Comparison of ENCODE assay signal across 9 cellular contexts in genomic region chr16:68328151-68328859, GRCh38. TPM values are rescaled to one million over a fixed set of nuclear protein-coding genes. Genes with fewer than 3 reads are reported as not detected.
A peak's percentile ranks its signal among the peaks of the same experiment; 100 is the strongest.
DNase-seq lines count a peak whose midpoint lies in the region; ATAC-seq and TF ChIP-seq lines count a peak whose summit lies in the region.
"Had no signal": no experiment of that assay in that cellular context is flagged by ENCODE, and none has a peak within 500 bp of the region (broad histone marks: within the 10 kb centered on the region; RNA-seq: fewer than 3 reads in every experiment).

No MANE protein-coding gene starts in this region.

- peak; percentile 57 for DNase-seq in DMS 273 treated with DMSO at 0.1 percent for 48 hours (lab: John Stamatoyannopoulos, UW)
- peak; percentile 58 for DNase-seq in NCI-H1092 (lab: John Stamatoyannopoulos, UW)
- peak; percentile 64 for DNase-seq in SKM-1 (lab: John Stamatoyannopoulos, UW; ENCODE audit: unreplicated experiment)
- DNase-seq in activated naive CD4-positive, alpha-beta T cell treated with anti-CD3 and anti-CD28 coated beads, Interleukin-2, amount 50 U/mL, for 72 hours (ENCODE audit: low spot score in 2 of 2) = peak; percentile 78 to 79
- peak; percentile 80 for DNase-seq in glomerular visceral epithelial cell (ENCODE audit: extremely low spot score)
- peak; percentile 91 to 99 for DNase-seq in trophoblast cell
- peak in 1 of 2 donors; percentile 88 for DNase-seq in upper lobe of left lung

- H3K27ac Mint-ChIP-seq in activated naive CD4-positive, alpha-beta T cell treated with anti-CD3 and anti-CD28 coated beads, Interleukin-2, amount 50 U/mL, for 72 hours = no peak overlapping the region
- H3K27ac Mint-ChIP-seq: activated naive CD8-positive, alpha-beta T cell had no signal

- H3K14ac ChIP-seq in trophoblast cell (ENCODE audit: low read length) = no peak overlapping the region

- no peak overlapping the region for H2BK12ac ChIP-seq in trophoblast cell (ENCODE audit: low read length)

- no peak overlapping the region for H3K4ac ChIP-seq in trophoblast cell (ENCODE audit: low read depth, low read length)

- no peak overlapping the region for H2AFZ ChIP-seq in trophoblast cell (ENCODE audit: insufficient read depth, low read length, poor library complexity)

- peaks cover 0 to 13% of the 10 kb centered on the region in 2 donors for H3K36me3 Mint-ChIP-seq in activated naive CD4-positive, alpha-beta T cell treated with anti-CD3 and anti-CD28 coated beads, Interleukin-2, amount 50 U/mL, for 72 hours

- H3K23ac ChIP-seq in trophoblast cell (ENCODE audit: low read length) = no peak overlapping the region

- no peak overlapping the region for H2AK5ac ChIP-seq in trophoblast cell (ENCODE audit: low read length)

- TF ChIP-seq POLR2A in upper lobe of left lung (IDR thresholded peaks at IDR 0.05) = no peak

- ATAC-seq in GM21825 (IDR thresholded peaks at IDR 0.05; ENCODE audit: unreplicated experiment) = peak; percentile 61
- peak; percentile 93 to 98 for ATAC-seq in activated naive CD4-positive, alpha-beta T cell treated with anti-CD3 and anti-CD28 coated beads, Interleukin-2, amount 50 U/mL, for 72 hours
- peak; percentile 93 to 94 for ATAC-seq in upper lobe of left lung (ENCODE audit: low FRiP score in 2 of 2)

- H3K27ac ChIP-seq in trophoblast cell (ENCODE audit: low read depth, low read length) (peak overlapping the region; percentile 94), upper lobe of left lung (peak overlapping the region in 1 of 4 donors; percentile 28)

- no peaks in the 10 kb centered on the region for H3K27me3 ChIP-seq in trophoblast cell (ENCODE audit: insufficient read depth, low read length)
- no peaks in the 10 kb centered on the region for H3K27me3 ChIP-seq in upper lobe of left lung

- H4K12ac ChIP-seq in trophoblast cell (ENCODE audit: low read depth, low read length) = no peak overlapping the region

- no peaks in the 10 kb centered on the region for H3K79me2 ChIP-seq in trophoblast cell (ENCODE audit: control insufficient read depth, insufficient read depth, low read length, poor library complexity)

- H3K36me3 ChIP-seq in trophoblast cell (ENCODE audit: control insufficient read depth in 1 of 2, insufficient read depth in 2 of 2, low read length in 2 of 2) (peaks cover 17 to 18% of the 10 kb centered on the region in 2 experiments), upper lobe of left lung (peaks cover 4 to 27% (median 10%) of the 10 kb centered on the region in 4 donors)

- TF ChIP-seq EP300 in upper lobe of left lung (IDR thresholded peaks at IDR 0.05) = no peak

- H3K9me3 ChIP-seq in trophoblast cell (ENCODE audit: insufficient read depth, low read depth, low read length) (no peaks in the 10 kb centered on the region), upper lobe of left lung (no peaks in the 10 kb centered on the region)

- peak overlapping the region; percentile 59 for H3K4me2 ChIP-seq in trophoblast cell (ENCODE audit: low read length)

- H4K8ac ChIP-seq in trophoblast cell (ENCODE audit: low read depth, low read length) = no peak overlapping the region

- H3K4me3 ChIP-seq in trophoblast cell (ENCODE audit: low read depth, low read length) (no peak overlapping the region), upper lobe of left lung (no peak overlapping the region)

- peaks cover 22 to 29% of the 10 kb centered on the region in 2 experiments for H3K4me1 ChIP-seq in trophoblast cell (ENCODE audit: control insufficient read depth in 1 of 2, insufficient read depth in 2 of 2, low read length in 2 of 2)
- peaks cover 16 to 29% (median 22%) of the 10 kb centered on the region in 4 donors for H3K4me1 ChIP-seq in upper lobe of left lung

- H3K9ac ChIP-seq in trophoblast cell (ENCODE audit: low read length) = no peak overlapping the region

- TF ChIP-seq CTCF in upper lobe of left lung (IDR thresholded peaks at IDR 0.05) = peak; percentile 89 to 95 (median 92)

- H2BK5ac ChIP-seq in trophoblast cell (ENCODE audit: low read depth, low read length, poor library complexity) = peak overlapping the region; percentile 61

- H4K91ac ChIP-seq in trophoblast cell (ENCODE audit: low read depth, low read length) = peak overlapping the region; percentile 66

- no CpG with 5 or more reads among the region's 13 CpGs for WGBS in trophoblast cell (ENCODE audit: extremely low coverage, insufficient coverage, insufficient read length)
- 35 to 45% methylated on average over 12 to 13 of the region's 13 CpGs for WGBS in upper lobe of left lung, 2 donors

- H2BK120ac ChIP-seq in trophoblast cell (ENCODE audit: insufficient read depth, low read length, poor library complexity) = no peak overlapping the region

- no peak overlapping the region for H3K18ac ChIP-seq in trophoblast cell (ENCODE audit: low read length)

- no peaks in the 10 kb centered on the region for H3K9me3 Mint-ChIP-seq in activated naive CD4-positive, alpha-beta T cell treated with anti-CD3 and anti-CD28 coated beads, Interleukin-2, amount 50 U/mL, for 72 hours

- peaks cover 10% of the 10 kb centered on the region for H3K79me1 ChIP-seq in trophoblast cell (ENCODE audit: low read length)

RNA-seq across cellular contexts. Expression of gene PRMT7, which starts 17.5 kb away (rescaled TPM):
- total RNA-seq in activated naive CD4-positive, alpha-beta T cell treated with anti-CD3 and anti-CD28 coated beads, Interleukin-2, amount 50 U/mL, for 72 hours = 10 to 100 TPM; 33.7 to 80.2 TPM
- 32.7 and 33.3 TPM in 2 replicates for polyA plus RNA-seq in trophoblast cell (2013)
- 100 to 1,000 TPM in 1 of 6 donors, 10 to 100 TPM in 5; 26.9 to 166 (median 38.8) TPM for total RNA-seq in upper lobe of left lung

RNA-seq across cellular contexts. Expression of gene SLC7A6OS, which starts 17.6 kb away (rescaled TPM):
- total RNA-seq in activated naive CD4-positive, alpha-beta T cell treated with anti-CD3 and anti-CD28 coated beads, Interleukin-2, amount 50 U/mL, for 72 hours = 10 to 100 TPM; 21.4 to 29.6 TPM
- 8.8 and 9.9 TPM in 2 replicates for polyA plus RNA-seq in trophoblast cell (2013)
- 10 to 100 TPM in 5 of 6 donors, 1 to 10 TPM in 1; 9.9 to 35.6 (median 18.5) TPM for total RNA-seq in upper lobe of left lung
